ENCODE assay signal across 18 cellular contexts in the genomic region with DNA sequence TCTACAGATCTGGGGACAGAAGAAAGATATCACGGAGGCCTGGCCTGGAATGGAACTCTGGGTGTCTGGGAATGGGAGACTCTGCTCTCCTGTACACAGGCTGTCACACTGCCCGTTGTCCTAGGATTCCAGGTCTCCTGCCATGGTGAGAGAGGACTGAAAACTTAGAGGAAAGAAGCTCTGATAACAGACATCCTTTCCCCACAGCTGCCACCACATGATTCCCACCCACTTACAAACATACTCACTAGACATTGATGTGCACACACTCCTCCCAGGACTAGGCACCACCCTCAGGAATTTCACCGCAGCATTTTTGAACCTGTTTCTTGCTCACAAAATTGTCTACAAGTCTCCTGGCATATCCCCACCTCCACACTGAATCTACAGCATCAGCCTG. TPM values are rescaled to one million over a fixed set of nuclear protein-coding genes. Genes with fewer than 3 reads are reported as not detected.
DNase-seq lines count a peak whose midpoint lies in the region; ATAC-seq and TF ChIP-seq lines count a peak whose summit lies in the region.
"Had no signal": no experiment of that assay in that cellular context is flagged by ENCODE, and none has a peak within 500 bp of the region (broad histone marks: within the 10 kb centered on the region; RNA-seq: fewer than 3 reads in every experiment).

No MANE protein-coding gene starts in this region.

- no peak for DNase-seq in T-helper 1 cell
- DNase-seq in NAMALWA (ENCODE audit: low spot score): peak; percentile 22
- DNase-seq in endothelial cell (ENCODE audit: low spot score): no peak
- DNase-seq in trophoblast cell: no peak
- DNase-seq: activated CD4-positive, alpha-beta T cell treated with anti-CD3 and anti-CD28 coated beads for 1 hour; esophagus squamous epithelium; NCI-H146; NCI-H510A treated with DMSO at 0.1 percent for 48 hours; stimulated activated CD4-positive, alpha-beta T cell treated with anti-CD3 and anti-CD28 coated beads, Interleukin-4, amount 100 ng/mL, for 4 hours had no signal

- H3K27ac ChIP-seq in trophoblast cell (ENCODE audit: low read depth, low read length): no peak overlapping the region
- H3K27ac ChIP-seq: esophagus squamous epithelium, neural progenitor cell, vagina had no signal

- no peak for TF ChIP-seq CTCF in endothelial cell (IDR thresholded peaks at IDR 0.05; ENCODE audit: unreplicated experiment)

- H3K23ac ChIP-seq in trophoblast cell (ENCODE audit: low read length): no peak overlapping the region

- no peaks in the 10 kb centered on the region for H3K9me3 ChIP-seq in trophoblast cell (ENCODE audit: insufficient read depth, low read depth, low read length)
- H3K9me3 ChIP-seq: esophagus squamous epithelium, vagina had no signal

- H2AK5ac ChIP-seq in trophoblast cell (ENCODE audit: low read length): no peak overlapping the region

- peaks cover 4% of the 10 kb centered on the region for H3K9me3 Mint-ChIP-seq in T-helper 1 cell treated with Interleukin-12 subunit alpha and Interleukin-12 subunit beta and Interleukin-4 antibody, amounts not matched to agents 30 μg/mL and 1 μg/mL, for 36 hours
- no peaks in the 10 kb centered on the region for H3K9me3 Mint-ChIP-seq in endothelial cell (ENCODE audit: unreplicated experiment)
- H3K9me3 Mint-ChIP-seq: GM23338 had no signal

- H3K14ac ChIP-seq in trophoblast cell (ENCODE audit: low read length): no peak overlapping the region

- ATAC-seq in GM21723 (IDR thresholded peaks at IDR 0.05; ENCODE audit: unreplicated experiment) (no peak), GM18861 (IDR thresholded peaks at IDR 0.05; ENCODE audit: unreplicated experiment) (no peak), GM21619 (IDR thresholded peaks at IDR 0.05; ENCODE audit: unreplicated experiment) (no peak)
- ATAC-seq: GM23338, sciatic nerve had no signal

- H3K4ac ChIP-seq in trophoblast cell (ENCODE audit: low read depth, low read length): peak overlapping the region; percentile 72

- no peak overlapping the region for H4K8ac ChIP-seq in trophoblast cell (ENCODE audit: low read depth, low read length)

- H3K18ac ChIP-seq in trophoblast cell (ENCODE audit: low read length): no peak overlapping the region

- H3K9ac ChIP-seq in trophoblast cell (ENCODE audit: low read length): no peak overlapping the region
- H3K9ac ChIP-seq: neural progenitor cell had no signal

- peaks cover 8 to 11% of the 10 kb centered on the region in 2 experiments for H3K36me3 ChIP-seq in trophoblast cell (ENCODE audit: control insufficient read depth in 1 of 2, insufficient read depth in 2 of 2, low read length in 2 of 2)
- H3K36me3 ChIP-seq: neural progenitor cell, vagina had no signal

- H2BK12ac ChIP-seq in trophoblast cell (ENCODE audit: low read length): no peak overlapping the region

- H3K79me1 ChIP-seq in trophoblast cell (ENCODE audit: low read length): no peaks in the 10 kb centered on the region

- no peak overlapping the region for H2AFZ ChIP-seq in trophoblast cell (ENCODE audit: insufficient read depth, low read length, poor library complexity)
- H2AFZ ChIP-seq: GM23338, neural progenitor cell had no signal

- no peak overlapping the region for H4K12ac ChIP-seq in trophoblast cell (ENCODE audit: low read depth, low read length)

- peaks cover 0 to 2% of the 10 kb centered on the region in 2 experiments for H3K4me1 ChIP-seq in trophoblast cell (ENCODE audit: control insufficient read depth in 1 of 2, insufficient read depth in 2 of 2, low read length in 2 of 2)

- H2BK5ac ChIP-seq in trophoblast cell (ENCODE audit: low read depth, low read length, poor library complexity): no peak overlapping the region

- peak overlapping the region; percentile 8 for H3K27ac Mint-ChIP-seq in T-helper 1 cell treated with Interleukin-12 subunit alpha and Interleukin-12 subunit beta and Interleukin-4 antibody, amounts not matched to agents 30 μg/mL and 1 μg/mL, for 36 hours
- H3K27ac Mint-ChIP-seq in endothelial cell (ENCODE audit: unreplicated experiment): peak overlapping the region; percentile 61
- H3K27ac Mint-ChIP-seq: dendritic cell treated with granulocyte-macrophage colony-stimulating factor and Interleukin-4, amounts not matched to agents 40 ng/mL and 50 ng/mL, for 4 days; GM23338; neural progenitor cell had no signal

- no peaks in the 10 kb centered on the region for H3K27me3 ChIP-seq in trophoblast cell (ENCODE audit: insufficient read depth, low read length)
- H3K27me3 ChIP-seq: esophagus squamous epithelium, neural progenitor cell, vagina had no signal

- whole genome bisulfite sequencing in trophoblast cell (ENCODE audit: extremely low coverage, insufficient coverage, insufficient read length): no CpG with 5 or more reads among the region's 3 CpGs

- peaks cover 8% of the 10 kb centered on the region for H3K79me2 ChIP-seq in trophoblast cell (ENCODE audit: control insufficient read depth, insufficient read depth, low read length, poor library complexity)

- H3K4me3 Mint-ChIP-seq in T-helper 1 cell treated with Interleukin-12 subunit alpha and Interleukin-12 subunit beta and Interleukin-4 antibody, amounts not matched to agents 30 μg/mL and 1 μg/mL, for 36 hours: no peak overlapping the region
- H3K4me3 Mint-ChIP-seq in endothelial cell (ENCODE audit: unreplicated experiment): peak overlapping the region; percentile 0
- H3K4me3 Mint-ChIP-seq: dendritic cell treated with granulocyte-macrophage colony-stimulating factor and Interleukin-4, amounts not matched to agents 40 ng/mL and 50 ng/mL, for 4 days; GM23338; neural progenitor cell had no signal

- peaks cover 31% of the 10 kb centered on the region for H3K4me1 Mint-ChIP-seq in T-helper 1 cell treated with Interleukin-12 subunit alpha and Interleukin-12 subunit beta and Interleukin-4 antibody, amounts not matched to agents 30 μg/mL and 1 μg/mL, for 36 hours (ENCODE audit: low read depth)
- H3K4me1 Mint-ChIP-seq in endothelial cell (ENCODE audit: unreplicated experiment): peaks cover 33% of the 10 kb centered on the region

- no peak overlapping the region for H3K4me2 ChIP-seq in trophoblast cell (ENCODE audit: low read length)
- H3K4me2 ChIP-seq: GM23338, neural progenitor cell had no signal

- no peak overlapping the region for H4K91ac ChIP-seq in trophoblast cell (ENCODE audit: low read depth, low read length)

- peaks cover 45% of the 10 kb centered on the region for H3K36me3 Mint-ChIP-seq in T-helper 1 cell treated with Interleukin-12 subunit alpha and Interleukin-12 subunit beta and Interleukin-4 antibody, amounts not matched to agents 30 μg/mL and 1 μg/mL, for 36 hours (ENCODE audit: low read depth)
- H3K36me3 Mint-ChIP-seq in endothelial cell (ENCODE audit: low read depth, unreplicated experiment): peaks cover 12% of the 10 kb centered on the region

- no peak overlapping the region for H3K4me3 ChIP-seq in trophoblast cell (ENCODE audit: low read depth, low read length)
- H3K4me3 ChIP-seq: esophagus squamous epithelium, GM23338, neural progenitor cell, vagina had no signal

- no peaks in the 10 kb centered on the region for H3K27me3 Mint-ChIP-seq in T-helper 1 cell treated with Interleukin-12 subunit alpha and Interleukin-12 subunit beta and Interleukin-4 antibody, amounts not matched to agents 30 μg/mL and 1 μg/mL, for 36 hours (ENCODE audit: low read depth)
- peaks cover 3% of the 10 kb centered on the region for H3K27me3 Mint-ChIP-seq in endothelial cell (ENCODE audit: unreplicated experiment)
- H3K27me3 Mint-ChIP-seq: dendritic cell treated with granulocyte-macrophage colony-stimulating factor and Interleukin-4, amounts not matched to agents 40 ng/mL and 50 ng/mL, for 4 days had no signal

- no peak overlapping the region for H2BK120ac ChIP-seq in trophoblast cell (ENCODE audit: insufficient read depth, low read length, poor library complexity)

RNA-seq across cellular contexts. Expression of a gene that starts 5.7 kb away (rescaled TPM):
- total RNA-seq in endothelial cell (ENCODE audit: unreplicated experiment): 25.3 TPM
- polyA plus RNA-seq in trophoblast cell (2013): 11.3 and 11.9 TPM in 2 replicates
